3 cellular contexts compared by ENCODE assay signal in the genomic region with DNA sequence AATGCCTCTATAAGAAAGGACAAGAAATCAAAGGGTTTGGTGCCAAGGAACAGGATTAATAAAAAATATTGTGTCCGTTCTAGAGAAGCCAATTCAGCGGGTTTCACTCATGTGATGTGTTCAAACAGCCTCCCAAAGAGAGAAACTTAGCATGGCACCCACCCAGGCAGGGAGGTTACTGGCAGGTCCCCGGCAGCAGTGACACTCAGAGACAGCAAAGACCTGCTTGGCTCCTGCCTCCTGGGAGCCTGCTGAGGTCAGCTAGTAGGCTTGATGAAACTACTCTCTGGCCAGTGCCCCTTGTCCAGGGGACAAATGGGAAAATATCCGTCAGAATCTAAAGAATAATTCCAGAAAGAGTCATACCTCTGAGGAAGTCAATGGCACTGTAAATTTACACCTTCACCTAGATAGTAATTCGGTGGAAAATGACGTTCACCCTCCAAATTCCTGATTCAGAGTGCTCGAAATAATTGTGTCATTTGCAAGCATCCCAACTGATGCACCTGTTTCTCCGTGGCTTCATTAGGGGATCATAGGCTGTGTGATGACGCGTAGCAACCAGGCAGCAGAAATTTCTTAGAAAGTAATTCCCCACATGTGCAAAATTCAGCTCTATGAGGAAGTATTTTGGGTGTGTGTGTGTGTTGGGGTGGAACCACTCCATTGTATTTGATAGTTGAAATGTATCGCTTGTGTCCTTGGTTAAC.
"Had no signal": no experiment of that assay in that cellular context is flagged by ENCODE, and none has a peak within 500 bp of the region (broad histone marks: within the 10 kb centered on the region; RNA-seq: fewer than 3 reads in every experiment).

No MANE protein-coding gene starts in this region.

- H3K4me3 ChIP-seq: GM12878 had no signal

- ATAC-seq: GM12878 had no signal

- DNase-seq: GDM1, GF-D8 had no signal
